ENCODE assay signal across 11 cellular contexts in genomic region chr2:208256192-208256782, GRCh38. TPM values are rescaled to one million over a fixed set of nuclear protein-coding genes. Genes with fewer than 3 reads are reported as not detected.
A peak's percentile ranks its signal among the peaks of the same experiment; 100 is the strongest.
DNase-seq lines count a peak whose midpoint lies in the region; ATAC-seq, FAIRE-seq and TF ChIP-seq lines count a peak whose summit lies in the region.
"Had no signal": no experiment of that assay in that cellular context is flagged by ENCODE, and none has a peak within 500 bp of the region (broad histone marks: within the 10 kb centered on the region; RNA-seq: fewer than 3 reads in every experiment).

No MANE protein-coding gene starts in this region.

- TF ChIP-seq CTCF in BE2C (IDR thresholded peaks at IDR 0.05; ENCODE audit: low read depth, low read length) (peak; percentile 38), hepatocyte (IDR thresholded peaks at IDR 0.05; ENCODE audit: poor library complexity) (peak; percentile 40), spleen (IDR thresholded peaks at IDR 0.05 in 8 of 11, conservative IDR thresholded peaks at IDR 0.05 in 3 of 11) (no peak)

- H4K20me1 ChIP-seq in hepatocyte (ENCODE audit: insufficient read depth, poor library complexity, severe bottlenecking), result peaks cover 7% of the 10 kb centered on the region

- no peaks in the 10 kb centered on the region for H3K9me2 ChIP-seq in hepatocyte (replicated peaks; ENCODE audit: insufficient read depth)

- intact Hi-C loops in spleen (cut with DNase I; ENCODE audit: low total_unique reads), result no loop called here

- H3K36me3 Mint-ChIP-seq in T-helper 2 cell treated with Interferon-gamma antibody and Interleukin-4, amounts not matched to agents 5 μg/mL and 100 μg/mL, for 36 hours (ENCODE audit: low read depth), result peaks cover 13% of the 10 kb centered on the region

- H3K79me2 ChIP-seq in hepatocyte, result peaks cover 22% of the 10 kb centered on the region

- H3K36me3 ChIP-seq in BE2C (0 out of 2 replicates have a peak, but pooled peaks cover 3% of the 10 kb centered on the region), hepatocyte (replicated peaks; ENCODE audit: insufficient read depth, low read depth) (no peaks in the 10 kb centered on the region), spleen (peaks cover 0 to 21% (median 5%) of the 10 kb centered on the region in 6 donors)

- peaks cover 28% of the 10 kb centered on the region for H3K4me1 Mint-ChIP-seq in T-helper 2 cell treated with Interferon-gamma antibody and Interleukin-4, amounts not matched to agents 5 μg/mL and 100 μg/mL, for 36 hours (ENCODE audit: low read depth)

- H3K4me3 ChIP-seq in BE2C (ENCODE audit: low read depth, low read length) (no peak overlapping the region), hepatocyte (no peak overlapping the region), spleen (peak overlapping the region in 1 of 8 donors; percentile 98)

- peak overlapping the region; percentile 81 for H2AFZ ChIP-seq in hepatocyte

- H3K27me3 ChIP-seq in BE2C (no peaks in the 10 kb centered on the region), hepatocyte (no peaks in the 10 kb centered on the region), spleen (replicated peaks in 1 of 7) (no peaks in the 10 kb centered on the region)

- no peaks in the 10 kb centered on the region for H3K9me3 ChIP-seq in BE2C
- H3K9me3 ChIP-seq in hepatocyte (ENCODE audit: low read depth), result no peaks in the 10 kb centered on the region
- no peaks in the 10 kb centered on the region for H3K9me3 ChIP-seq in spleen

- TF ChIP-seq POLR2A in spleen (IDR thresholded peaks at IDR 0.05), result no peak

- no peaks in the 10 kb centered on the region for H3K27me3 Mint-ChIP-seq in T-helper 2 cell treated with Interferon-gamma antibody and Interleukin-4, amounts not matched to agents 5 μg/mL and 100 μg/mL, for 36 hours (ENCODE audit: low read depth)

- peak overlapping the region; percentile 87 for H3K27ac ChIP-seq in hepatocyte
- H3K27ac ChIP-seq in spleen, result no peak overlapping the region

- ATAC-seq in GM21529 (IDR thresholded peaks at IDR 0.05; ENCODE audit: unreplicated experiment) (no peak), GM21528 (IDR thresholded peaks at IDR 0.05; ENCODE audit: low FRiP score, unreplicated experiment) (no peak)

- peak overlapping the region; percentile 79 for H3K4me2 ChIP-seq in hepatocyte

- H3K4me1 ChIP-seq in BE2C (no peaks in the 10 kb centered on the region), hepatocyte (ENCODE audit: insufficient read depth) (peaks cover 38% of the 10 kb centered on the region), spleen (peaks cover 20 to 45% (median 33%) of the 10 kb centered on the region in 6 donors)

- H3K27ac Mint-ChIP-seq in T-helper 2 cell treated with Interferon-gamma antibody and Interleukin-4, amounts not matched to agents 5 μg/mL and 100 μg/mL, for 36 hours, result no peak overlapping the region

- H3K4me3 Mint-ChIP-seq in T-helper 2 cell treated with Interferon-gamma antibody and Interleukin-4, amounts not matched to agents 5 μg/mL and 100 μg/mL, for 36 hours, result peak overlapping the region; percentile 7

- DNase-seq in BE2C (no peak), hepatocyte (ENCODE audit: low spot score) (peak; percentile 30), middle frontal gyrus (ENCODE audit: extremely low spot score, low spot score) (no peak), spleen (no peak)
- no peak for DNase-seq in T-helper 2 cell treated with Interferon-gamma antibody and Interleukin-4, amounts not matched to agents 5 μg/mL and 100 μg/mL, for 36 hours (ENCODE audit: low spot score)
- DNase-seq: activated CD8-positive, alpha-beta memory T cell treated with anti-CD3 and anti-CD28 coated beads, Interleukin-2, amount 50 U/mL, for 4 hours; NCI-H2171 had no signal

- WGBS in hepatocyte (ENCODE audit: low lambda C conversion rate, missing lambda C conversion rate), result 73% methylated on average over 10 of the region's 10 CpGs
- 69 to 79% (median 70%) methylated on average over 10 of the region's 10 CpGs for WGBS in spleen, 5 donors

- peak; percentile 69 for FAIRE-seq in G401.6 (lab: Jason Lieb, UNC)
- FAIRE-seq: frontal cortex had no signal

- no peaks in the 10 kb centered on the region for H3K9me3 Mint-ChIP-seq in T-helper 2 cell treated with Interferon-gamma antibody and Interleukin-4, amounts not matched to agents 5 μg/mL and 100 μg/mL, for 36 hours

RNA-seq across cellular contexts. Expression of gene IDH1, which starts 1.4 kb away (rescaled TPM):
- polyA plus RNA-seq in BE2C (2012; ENCODE audit: insufficient read depth, insufficient read length, low read depth), result 87.1 TPM
- total RNA-seq in hepatocyte (404 and 411 TPM in 2 replicates), spleen (100 to 1,000 TPM in 1 of 7 donors, 10 to 100 TPM in 6; 49.9 to 101 (median 88.3) TPM)
- polyA plus RNA-seq in hepatocyte (235 and 263 TPM in 2 replicates), spleen (10 to 100 TPM; 26.8 to 49.3 (median 41.3) TPM)

RNA-seq across cellular contexts. Expression of gene PIKFYVE, which starts 9.8 kb away (rescaled TPM):
- polyA plus RNA-seq in BE2C (2012; ENCODE audit: insufficient read depth, insufficient read length, low read depth), result 11.9 TPM
- total RNA-seq in hepatocyte (30.3 and 30.7 TPM in 2 replicates), spleen (10 to 100 TPM; 50.9 to 68.7 (median 54.2) TPM)
- polyA plus RNA-seq in hepatocyte (6.1 and 7.3 TPM in 2 replicates), spleen (1 to 10 TPM; 7.3 to 9.5 (median 9.2) TPM)

Comparison
In these comparisons a context has a peak if more than half of its experiments do, and no peak if none do; other contexts are left out.
1. CTCF ChIP-seq: peak in BE2C (single experiment) and hepatocyte (single experiment); none in spleen (0 of 11).